Comparison of ENCODE assay signal across 19 cellular contexts in genomic region chr17:29054835-29055234, GRCh38. TPM values are rescaled to one million over a fixed set of nuclear protein-coding genes. Genes with fewer than 3 reads are reported as not detected.
"Had no signal": no experiment of that assay in that cellular context is flagged by ENCODE, and none has a peak within 500 bp of the region (broad histone marks: within the 10 kb centered on the region; RNA-seq: fewer than 3 reads in every experiment).

No MANE protein-coding gene starts in this region.

- H3K4me1 ChIP-seq: adrenal gland, lower lobe of right lung, testis had no signal

- H3K9me3 ChIP-seq: adrenal gland, lower lobe of right lung, testis had no signal

- H3K27ac ChIP-seq: adrenal gland, lower lobe of right lung, testis had no signal

- H3K4me3 ChIP-seq: adrenal gland, lower lobe of right lung, testis had no signal

- DNase-seq: activated CD4-positive, alpha-beta T cell treated with anti-CD3 and anti-CD28 coated beads, Interleukin-2, amount 10 ng/mL, durations not matched to agents 7 days and 5 days; activated CD4-positive, CD25-positive, alpha-beta regulatory T cell; activated naive CD4-positive, alpha-beta T cell treated with anti-CD3 and anti-CD28 coated beads, Interleukin-2, amount 50 U/mL, for 16 hours; activated T-cell treated with anti-CD3 and anti-CD28 coated beads for 4 hours; effector memory CD8-positive, alpha-beta T cell; erythroblast; hippocampal formation; lower lobe of right lung; midbrain; stimulated activated CD4-positive, alpha-beta T cell treated with anti-CD3 and anti-CD28 coated beads, Interleukin-4, amount 100 ng/mL, for 1 hour; stimulated activated naive CD8-positive, alpha-beta T cell treated with anti-CD3 and anti-CD28 coated beads, Interleukin-15, amount 100 ng/mL, for 72 hours; T-helper 17 cell; testis had no signal

- H3K9me3 Mint-ChIP-seq: activated CD4-positive, alpha-beta T cell treated with anti-CD3 and anti-CD28 coated beads, Interleukin-2, amount 10 ng/mL, durations not matched to agents 7 days and 5 days; central memory CD8-positive, alpha-beta T cell; dendritic cell treated with granulocyte-macrophage colony-stimulating factor and Interleukin-4, amounts not matched to agents 40 ng/mL and 50 ng/mL, for 4 days; effector memory CD8-positive, alpha-beta T cell; stimulated activated naive CD8-positive, alpha-beta T cell treated with anti-CD3 and anti-CD28 coated beads, Interleukin-15, amount 100 ng/mL, for 72 hours had no signal

- H3K27ac Mint-ChIP-seq: activated CD4-positive, alpha-beta T cell treated with anti-CD3 and anti-CD28 coated beads, Interleukin-2, amount 10 ng/mL, durations not matched to agents 7 days and 5 days; dendritic cell treated with granulocyte-macrophage colony-stimulating factor and Interleukin-4, amounts not matched to agents 40 ng/mL and 50 ng/mL, for 4 days; effector memory CD8-positive, alpha-beta T cell; T-helper 17 cell had no signal

- H3K36me3 ChIP-seq: adrenal gland, lower lobe of right lung had no signal

- H3K4me3 Mint-ChIP-seq: activated CD4-positive, alpha-beta T cell treated with anti-CD3 and anti-CD28 coated beads, Interleukin-2, amount 10 ng/mL, durations not matched to agents 7 days and 5 days; central memory CD8-positive, alpha-beta T cell; dendritic cell treated with granulocyte-macrophage colony-stimulating factor and Interleukin-4, amounts not matched to agents 40 ng/mL and 50 ng/mL, for 4 days; effector memory CD8-positive, alpha-beta T cell; stimulated activated naive CD8-positive, alpha-beta T cell treated with anti-CD3 and anti-CD28 coated beads, Interleukin-15, amount 100 ng/mL, for 72 hours; T-helper 17 cell had no signal

- ATAC-seq: effector memory CD8-positive, alpha-beta T cell; lower lobe of right lung; stimulated activated naive CD8-positive, alpha-beta T cell treated with anti-CD3 and anti-CD28 coated beads, Interleukin-15, amount 100 ng/mL, for 72 hours; T-helper 17 cell had no signal

- H3K27me3 Mint-ChIP-seq: activated CD4-positive, alpha-beta T cell treated with anti-CD3 and anti-CD28 coated beads, Interleukin-2, amount 10 ng/mL, durations not matched to agents 7 days and 5 days had no signal

- H3K4me1 Mint-ChIP-seq: activated CD4-positive, alpha-beta T cell treated with anti-CD3 and anti-CD28 coated beads, Interleukin-2, amount 10 ng/mL, durations not matched to agents 7 days and 5 days; central memory CD8-positive, alpha-beta T cell; T-helper 17 cell had no signal

- FAIRE-seq: TTC549 had no signal

- H3K27me3 ChIP-seq: adrenal gland, testis had no signal

RNA-seq across cellular contexts. Expression of gene SEZ6, which starts 49.0 kb away (rescaled TPM):
- total RNA-seq: activated CD4-positive, alpha-beta T cell treated with anti-CD3 and anti-CD28 coated beads, Interleukin-2, amount 10 ng/mL, durations not matched to agents 7 days and 5 days; activated CD8-positive, alpha-beta memory T cell treated with anti-CD3 and anti-CD28 coated beads for 36 hours; lower lobe of right lung; omental fat pad had no signal
